Comparison of ENCODE assay signal across 23 cellular contexts in the genomic region with DNA sequence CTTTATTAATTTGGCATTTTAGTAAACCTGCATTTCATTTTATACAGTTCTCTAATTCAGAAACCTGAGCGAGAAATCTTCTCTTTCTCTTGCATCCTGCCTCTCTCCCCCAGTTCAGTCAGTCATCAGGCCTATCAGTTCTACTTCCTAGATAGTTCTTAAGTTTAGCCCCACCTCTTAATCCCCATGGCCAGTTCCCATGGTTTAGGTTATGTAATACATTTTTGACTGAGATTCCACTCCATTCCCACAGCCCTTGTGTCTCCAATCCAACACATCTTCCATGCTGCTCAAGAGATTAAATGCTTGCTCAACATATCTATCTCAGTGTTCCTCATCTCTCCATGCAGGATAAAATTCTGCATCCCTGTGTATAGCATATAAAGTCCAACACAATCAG.
DNase-seq lines count a peak whose midpoint lies in the region; ATAC-seq, FAIRE-seq and TF ChIP-seq lines count a peak whose summit lies in the region.
"Had no signal": no experiment of that assay in that cellular context is flagged by ENCODE, and none has a peak within 500 bp of the region (broad histone marks: within the 10 kb centered on the region; RNA-seq: fewer than 3 reads in every experiment).

No MANE protein-coding gene starts in this region.

- H4K91ac ChIP-seq in mesenchymal stem cell (ENCODE audit: low read length) (no peak overlapping the region), H9 (ENCODE audit: insufficient read length, low read depth, low read length) (no peak overlapping the region)

- H3K36me3 ChIP-seq in mesenchymal stem cell (ENCODE audit: control insufficient read depth in 1 of 2, insufficient read depth in 2 of 2, low read depth in 1 of 2, low read length in 2 of 2) = no peaks in the 10 kb centered on the region
- H3K36me3 ChIP-seq in skeletal muscle satellite cell (ENCODE audit: insufficient read depth, low read length) = no peaks in the 10 kb centered on the region

- no peak for ATAC-seq in effector memory CD8-positive, alpha-beta T cell (replicated peaks)

- H4K20me1 ChIP-seq in H9 (ENCODE audit: control insufficient read depth, insufficient read depth, insufficient read length) = no peaks in the 10 kb centered on the region

- no peak overlapping the region for H3K56ac ChIP-seq in H9 (ENCODE audit: insufficient read length, low read depth, low read length)

- H3K27me3 Mint-ChIP-seq in effector memory CD8-positive, alpha-beta T cell = no peaks in the 10 kb centered on the region
- H3K27me3 Mint-ChIP-seq in activated CD4-positive, alpha-beta T cell treated with anti-CD3 and anti-CD28 coated beads, Interleukin-2, amount 10 ng/mL, durations not matched to agents 7 days and 5 days = peaks cover 4% of the 10 kb centered on the region
- no peaks in the 10 kb centered on the region for H3K27me3 Mint-ChIP-seq in H9 (ENCODE audit: low read depth)

- no peak for DNase-seq in D721Med (ENCODE audit: insufficient read length, low spot score)
- peak; percentile 58 for DNase-seq in LHCN-M2 (ENCODE audit: low read depth)
- DNase-seq in mesenchymal stem cell = peak; percentile 30
- no peak for DNase-seq in effector memory CD8-positive, alpha-beta T cell
- no peak for DNase-seq in activated CD4-positive, alpha-beta T cell treated with anti-CD3 and anti-CD28 coated beads, Interleukin-2, amount 10 ng/mL, durations not matched to agents 7 days and 5 days
- DNase-seq in H9 = no peak
- DNase-seq: CD8-positive, alpha-beta memory T cell; DMS153; Karpas-422; NCI-H1092 treated with DMSO at 0.1 percent for 48 hours; NCI-H1436; NCI-H187; NCI-H2171 treated with DMSO at 0.1 percent for 48 hours; NCI-H524; NCI-H748 treated with DMSO at 0.1 percent for 48 hours; NK-92 treated with Interleukin-12 subunit alpha and Interleukin-12 subunit beta, amount 100 ng/mL, for 24 hours; PC-9; RPMI8226; SHP77 had no signal

- no peak overlapping the region for H3K4me3 ChIP-seq in mesenchymal stem cell (ENCODE audit: insufficient read depth in 1 of 2, low read depth in 1 of 2, low read length in 2 of 2)
- H3K4me3 ChIP-seq in skeletal muscle satellite cell (ENCODE audit: low read length) = no peak overlapping the region
- H3K4me3 ChIP-seq: PC-9 had no signal

- 100% methylated on average over 1 of the region's 1 CpG for WGBS in mesenchymal stem cell
- no CpG with 5 or more reads among the region's 1 CpG for WGBS in H9 (ENCODE audit: extremely low coverage, insufficient read length, low lambda C conversion rate)

- no peak overlapping the region for H2BK120ac ChIP-seq in mesenchymal stem cell (ENCODE audit: low read depth, low read length)
- H2BK120ac ChIP-seq in H9 (ENCODE audit: low read depth, low read length, poor library complexity, severe bottlenecking) = no peak overlapping the region

- no peaks in the 10 kb centered on the region for H3K4me1 Mint-ChIP-seq in effector memory CD8-positive, alpha-beta T cell (ENCODE audit: low read depth in 2 of 2)
- H3K4me1 Mint-ChIP-seq in activated CD4-positive, alpha-beta T cell treated with anti-CD3 and anti-CD28 coated beads, Interleukin-2, amount 10 ng/mL, durations not matched to agents 7 days and 5 days = peaks cover 4% of the 10 kb centered on the region
- no peaks in the 10 kb centered on the region for H3K4me1 Mint-ChIP-seq in H9
- H3K4me1 Mint-ChIP-seq: B cell; CD8-positive, alpha-beta memory T cell had no signal

- no peak overlapping the region for H2AFZ ChIP-seq in mesenchymal stem cell (ENCODE audit: low read depth, low read length)
- H2AFZ ChIP-seq in H9 (ENCODE audit: low read length) = no peak overlapping the region
- H2AFZ ChIP-seq: PC-9 had no signal

- no peak overlapping the region for H2AK5ac ChIP-seq in mesenchymal stem cell (ENCODE audit: low read length, severe bottlenecking)
- H2AK5ac ChIP-seq in H9 (ENCODE audit: insufficient read length, low read length) = no peak overlapping the region

- CTCF ChIA-PET in activated CD4-positive, alpha-beta T cell treated with anti-CD3 and anti-CD28 coated beads, Interleukin-2, amount 10 ng/mL, durations not matched to agents 7 days and 5 days (lab: Charles Lee) = no interaction called here

- no peak overlapping the region for H3K4me3 Mint-ChIP-seq in effector memory CD8-positive, alpha-beta T cell
- H3K4me3 Mint-ChIP-seq in activated CD4-positive, alpha-beta T cell treated with anti-CD3 and anti-CD28 coated beads, Interleukin-2, amount 10 ng/mL, durations not matched to agents 7 days and 5 days = no peak overlapping the region
- no peak overlapping the region for H3K4me3 Mint-ChIP-seq in H9
- H3K4me3 Mint-ChIP-seq: B cell; CD14-positive monocyte; CD8-positive, alpha-beta memory T cell had no signal

- H3K18ac ChIP-seq in mesenchymal stem cell (ENCODE audit: low read depth in 1 of 2, low read length in 2 of 2) = no peak overlapping the region
- no peak overlapping the region for H3K18ac ChIP-seq in H9 (ENCODE audit: insufficient read length, low read depth, low read length)

- H3K4me2 ChIP-seq in mesenchymal stem cell (ENCODE audit: low read length, poor library complexity, severe bottlenecking) = no peak overlapping the region
- peak overlapping the region; percentile 16 for H3K4me2 ChIP-seq in skeletal muscle satellite cell (ENCODE audit: low read length)
- no peak overlapping the region for H3K4me2 ChIP-seq in H9 (ENCODE audit: insufficient read depth, insufficient read length, low read length)
- H3K4me2 ChIP-seq: PC-9 had no signal

- H4K8ac ChIP-seq in mesenchymal stem cell (ENCODE audit: low read length) (no peak overlapping the region), H9 (replicated peaks; ENCODE audit: insufficient read length, low read depth, low read length) (no peak overlapping the region)

- peak; percentile 6 for FAIRE-seq in D721Med (lab: Jason Lieb, UNC)
- FAIRE-seq: GM18507 had no signal

- no peaks in the 10 kb centered on the region for H3K23me2 ChIP-seq in H9 (ENCODE audit: insufficient read length, low read depth, low read length, poor library complexity, severe bottlenecking)

- H2BK12ac ChIP-seq in mesenchymal stem cell (ENCODE audit: low read length in 2 of 2) (no peak overlapping the region), H9 (ENCODE audit: insufficient read length, low read depth, low read length) (no peak overlapping the region)

- H2BK5ac ChIP-seq in mesenchymal stem cell (ENCODE audit: low read depth, low read length, poor library complexity, severe bottlenecking) (no peak overlapping the region), H9 (ENCODE audit: insufficient read length, low read length) (no peak overlapping the region)

- H3K9ac ChIP-seq in mesenchymal stem cell (ENCODE audit: low read length) (no peak overlapping the region), skeletal muscle satellite cell (ENCODE audit: low read depth, low read length) (peak overlapping the region; percentile 15), H9 (ENCODE audit: extremely low read depth, insufficient read length, low read length) (no peak overlapping the region)

- TF ChIP-seq CTCF in D721Med (IDR thresholded peaks at IDR 0.05; ENCODE audit: insufficient read depth, missing control alignments) = no peak
- no peak for TF ChIP-seq CTCF in H9 (conservative IDR thresholded peaks at IDR 0.05)

- H3K23ac ChIP-seq in mesenchymal stem cell (ENCODE audit: low read length in 2 of 2) = no peak overlapping the region
- no peak overlapping the region for H3K23ac ChIP-seq in H9 (ENCODE audit: insufficient read length, low read depth, low read length)

- peaks cover 0 to 3% of the 10 kb centered on the region in 2 donors for H3K9me3 Mint-ChIP-seq in effector memory CD8-positive, alpha-beta T cell
- peaks cover 3% of the 10 kb centered on the region for H3K9me3 Mint-ChIP-seq in activated CD4-positive, alpha-beta T cell treated with anti-CD3 and anti-CD28 coated beads, Interleukin-2, amount 10 ng/mL, durations not matched to agents 7 days and 5 days
- H3K9me3 Mint-ChIP-seq in H9 = peaks cover 0 to 1% of the 10 kb centered on the region in 2 experiments; a peak in 1 of 5 replicates

- no peaks in the 10 kb centered on the region for H3K27me3 ChIP-seq in mesenchymal stem cell (ENCODE audit: control insufficient read depth in 1 of 2, insufficient read depth in 1 of 2, low read length in 2 of 2)
- H3K27me3 ChIP-seq in skeletal muscle satellite cell (ENCODE audit: control insufficient read depth, insufficient read depth, low read length) = no peaks in the 10 kb centered on the region
- no peaks in the 10 kb centered on the region for H3K27me3 ChIP-seq in H9 (ENCODE audit: insufficient read depth, low read length)

- H3K79me1 ChIP-seq in mesenchymal stem cell (replicated peaks; ENCODE audit: low read length, poor library complexity, severe bottlenecking) (no peaks in the 10 kb centered on the region), H9 (ENCODE audit: insufficient read depth, low read depth, low read length, poor library complexity, severe bottlenecking) (no peaks in the 10 kb centered on the region)

- no peaks in the 10 kb centered on the region for H3K9me3 ChIP-seq in mesenchymal stem cell (ENCODE audit: control insufficient read depth, low read length)
- no peaks in the 10 kb centered on the region for H3K9me3 ChIP-seq in skeletal muscle satellite cell (replicated peaks; ENCODE audit: low read length)
- no peaks in the 10 kb centered on the region for H3K9me3 ChIP-seq in H9 (ENCODE audit: control insufficient read depth, low read depth, low read length)

- H3K36me3 Mint-ChIP-seq in effector memory CD8-positive, alpha-beta T cell (ENCODE audit: insufficient read depth) = no peaks in the 10 kb centered on the region
- H3K36me3 Mint-ChIP-seq in activated CD4-positive, alpha-beta T cell treated with anti-CD3 and anti-CD28 coated beads, Interleukin-2, amount 10 ng/mL, durations not matched to agents 7 days and 5 days (ENCODE audit: low read depth) = no peaks in the 10 kb centered on the region
- no peaks in the 10 kb centered on the region for H3K36me3 Mint-ChIP-seq in H9 (ENCODE audit: insufficient read depth in 1 of 3, low read depth in 3 of 3)
- H3K36me3 Mint-ChIP-seq: CD14-positive monocyte; CD8-positive, alpha-beta memory T cell had no signal

- POLR2A ChIA-PET in activated CD4-positive, alpha-beta T cell treated with anti-CD3 and anti-CD28 coated beads, Interleukin-2, amount 10 ng/mL, durations not matched to agents 7 days and 5 days (lab: Charles Lee) = no interaction called here

- no peak overlapping the region for H2BK20ac ChIP-seq in H9 (ENCODE audit: low read depth, low read length, poor library complexity, severe bottlenecking)

- no peak overlapping the region for H4K5ac ChIP-seq in H9 (ENCODE audit: insufficient read length, low read depth, low read length)

- H3K4ac ChIP-seq in mesenchymal stem cell (ENCODE audit: low read depth in 1 of 2, low read length in 2 of 2) (no peak overlapping the region), H9 (ENCODE audit: low read depth, low read length) (no peak overlapping the region)

- no peak overlapping the region for H3T11ph ChIP-seq in H9 (ENCODE audit: low read length)

- H3K4me1 ChIP-seq in mesenchymal stem cell (ENCODE audit: control insufficient read depth, insufficient read depth, low read depth, low read length) (peaks cover 3% of the 10 kb centered on the region), skeletal muscle satellite cell (ENCODE audit: control insufficient read depth, insufficient read depth, low read length) (peaks cover 39% of the 10 kb centered on the region), H9 (ENCODE audit: insufficient read depth, low read length) (no peaks in the 10 kb centered on the region)

- H3K14ac ChIP-seq in mesenchymal stem cell (ENCODE audit: low read length in 2 of 2) = no peak overlapping the region
- H3K14ac ChIP-seq in H9 (ENCODE audit: insufficient read depth, low read length) = no peak overlapping the region

- no peak overlapping the region for H2BK15ac ChIP-seq in mesenchymal stem cell (ENCODE audit: low read depth, poor library complexity, severe bottlenecking)
- no peak overlapping the region for H2BK15ac ChIP-seq in H9 (ENCODE audit: low read depth, low read length)

- H3K27ac ChIP-seq in mesenchymal stem cell (ENCODE audit: low read length, poor library complexity, severe bottlenecking) (no peak overlapping the region), H9 (ENCODE audit: insufficient read length, low read depth, low read length) (no peak overlapping the region)
- H3K27ac ChIP-seq: PC-9 had no signal

- no peaks in the 10 kb centered on the region for H3K79me2 ChIP-seq in H9 (ENCODE audit: insufficient read depth, low read length)

- no peak overlapping the region for H3K27ac Mint-ChIP-seq in effector memory CD8-positive, alpha-beta T cell
- H3K27ac Mint-ChIP-seq in activated CD4-positive, alpha-beta T cell treated with anti-CD3 and anti-CD28 coated beads, Interleukin-2, amount 10 ng/mL, durations not matched to agents 7 days and 5 days = no peak overlapping the region
- no peak overlapping the region for H3K27ac Mint-ChIP-seq in H9
- H3K27ac Mint-ChIP-seq: B cell; CD14-positive monocyte; CD8-positive, alpha-beta memory T cell had no signal

Comparison
In these comparisons a context has a peak if more than half of its experiments do, and no peak if none do; other contexts are left out.
1. DNase-seq: peak in LHCN-M2 (single experiment) and mesenchymal stem cell (single experiment); none in D721Med (single experiment), effector memory CD8-positive, alpha-beta T cell (0 of 3), activated CD4-positive, alpha-beta T cell treated with anti-CD3 and anti-CD28 coated beads, Interleukin-2, amount 10 ng/mL, durations not matched to agents 7 days and 5 days (single experiment) and H9 (single experiment).